8 cellular contexts compared by ENCODE assay signal in the genomic region with DNA sequence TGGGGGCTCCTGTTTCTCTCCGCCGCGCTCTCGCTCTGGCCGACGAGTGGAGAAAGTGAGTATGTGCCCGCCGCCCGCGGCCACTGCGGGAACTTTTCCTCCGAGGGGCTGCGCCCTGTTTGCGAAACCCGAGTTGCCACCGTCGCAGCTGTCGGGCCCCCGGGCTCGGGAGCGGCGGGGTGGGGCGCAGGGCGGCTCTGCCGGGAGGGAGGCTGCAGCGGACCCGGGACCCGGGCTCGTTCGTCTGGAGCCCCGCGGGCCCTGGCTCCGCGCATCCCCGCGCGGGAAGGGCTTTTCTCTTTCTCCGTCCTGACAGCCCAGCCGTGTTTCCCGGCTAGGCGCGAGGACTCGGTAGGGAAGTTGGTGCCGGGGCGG. TPM values are rescaled to one million over a fixed set of nuclear protein-coding genes. Genes with fewer than 3 reads are reported as not detected.
DNase-seq lines count a peak whose midpoint lies in the region; ATAC-seq, FAIRE-seq and TF ChIP-seq lines count a peak whose summit lies in the region.

No MANE protein-coding gene starts in this region.

- ATAC-seq in stimulated activated naive CD8-positive, alpha-beta T cell treated with anti-CD3 and anti-CD28 coated beads, Interleukin-15, Interleukin-2, amounts not matched to agents 100 U/mL and 50 U/mL, for 24 hours, result no peak
- no peak for ATAC-seq in GM19395 (IDR thresholded peaks at IDR 0.05; ENCODE audit: unreplicated experiment)

- DNase-seq in AG04449 (ENCODE audit: low read depth, low spot score) (no peak), HT-29 (ENCODE audit: low spot score) (peak; percentile 51), GM19239 (ENCODE audit: insufficient read length, low spot score) (no peak)
- DNase-seq in activated CD4-positive, alpha-beta T cell treated with anti-CD3 and anti-CD28 coated beads, Interleukin-2, amount 50 U/mL, for 1 hour, result peak; percentile 57
- peak; percentile 24 for DNase-seq in effector CD8-positive, alpha-beta T cell (lab: John Stamatoyannopoulos, UW)
- peak; percentile 63 for DNase-seq in stimulated activated naive CD8-positive, alpha-beta T cell treated with anti-CD3 and anti-CD28 coated beads, Interleukin-15, Interleukin-2, amounts not matched to agents 100 U/mL and 50 U/mL, for 24 hours

- CTCF ChIA-PET in AG04449 (lab: Yijun Ruan, JAX), result interaction anchor here (1.0 to 3.8 kb wide), 5 partner anchors 15 to 427 kb away, joined by 3 to 41 read pairs (median 5); no protein-coding TSS in a partner anchor

- peaks cover 24% of the 10 kb centered on the region for H3K4me1 ChIP-seq in mesodermal cell (ENCODE audit: control insufficient read depth, insufficient read depth, low read length, poor library complexity, severe bottlenecking)

- H3K4me3 ChIP-seq in AG04449 (ENCODE audit: low read depth, low read length) (peak overlapping the region; percentile 87), mesodermal cell (ENCODE audit: extremely low read depth, insufficient read depth, low read length, poor library complexity, severe bottlenecking) (peak overlapping the region; percentile 95)

- peak overlapping the region; percentile 88 for H3K27ac ChIP-seq in mesodermal cell (ENCODE audit: low read depth, low read length, severe bottlenecking)

- FAIRE-seq in GM19239 (lab: Jason Lieb, UNC), result no peak

- H3K9me3 ChIP-seq in mesodermal cell (ENCODE audit: control insufficient read depth, low read length), result no peaks in the 10 kb centered on the region

- no peak for TF ChIP-seq CTCF in AG04449 (IDR thresholded peaks at IDR 0.05; ENCODE audit: insufficient read depth, low read length, missing control alignments)

- no peaks in the 10 kb centered on the region for H3K36me3 ChIP-seq in mesodermal cell (ENCODE audit: control insufficient read depth, insufficient read depth, low read length)

- 0 to 1% methylated on average over 41 to 45 of the region's 45 CpGs for WGBS in mesodermal cell (ENCODE audit: insufficient coverage in 2 of 2), 2 experiments

- POLR2A ChIA-PET in AG04449 (lab: Yijun Ruan, JAX), result no interaction called here

RNA-seq across cellular contexts. Expression of gene IGF1R, which starts 1.3 kb away (rescaled TPM):
- total RNA-seq in HT-29 (2014; rRNA removed; shearing (Covaris generic)), result 31.6 and 33.2 TPM in 2 replicates
- polyA plus RNA-seq in mesodermal cell (2013, experiment 1 of 2), result 60.4 TPM
- 39.5 TPM for polyA plus RNA-seq in mesodermal cell (2013, experiment 2 of 2)

Comparison
In these comparisons a context has a peak if more than half of its experiments do, and no peak if none do; other contexts are left out.
1. DNase-seq: peak in HT-29 (single experiment), activated CD4-positive, alpha-beta T cell treated with anti-CD3 and anti-CD28 coated beads, Interleukin-2, amount 50 U/mL, for 1 hour (single experiment), effector CD8-positive, alpha-beta T cell (single experiment) and stimulated activated naive CD8-positive, alpha-beta T cell treated with anti-CD3 and anti-CD28 coated beads, Interleukin-15, Interleukin-2, amounts not matched to agents 100 U/mL and 50 U/mL, for 24 hours (single experiment); none in AG04449 (single experiment) and GM19239 (single experiment).